ENCODE assay signal across 21 cellular contexts in the genomic region with DNA sequence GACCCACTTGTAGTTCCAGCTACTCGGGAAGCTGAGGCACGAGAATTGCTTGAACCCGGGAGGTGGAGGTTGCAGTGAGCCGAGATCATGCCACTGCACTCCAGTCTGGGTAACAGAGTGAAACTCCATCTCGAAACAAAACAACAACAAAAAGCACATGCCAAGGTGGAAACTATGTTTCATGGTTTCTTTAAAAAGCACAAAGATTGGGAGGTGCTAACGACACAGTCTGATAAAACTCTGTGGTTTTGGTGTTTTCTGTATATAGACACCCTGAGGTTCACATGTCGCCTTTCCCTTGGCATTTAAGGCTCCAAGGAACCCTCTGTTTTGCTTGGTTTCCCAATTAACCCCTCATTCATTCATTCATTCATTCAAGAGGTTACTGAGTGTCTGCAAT.
"Had no signal": no experiment of that assay in that cellular context is flagged by ENCODE, and none has a peak within 500 bp of the region (broad histone marks: within the 10 kb centered on the region; RNA-seq: fewer than 3 reads in every experiment).

No MANE protein-coding gene starts in this region.

- H3K4me1 ChIP-seq: gastrocnemius medialis, heart left ventricle, psoas muscle, stomach, tibial artery had no signal

- H3K27ac ChIP-seq: dorsolateral prefrontal cortex, gastrocnemius medialis, heart left ventricle, hepatocyte, psoas muscle, sigmoid colon, stomach, tibial artery had no signal

- H3K4me2 ChIP-seq: hepatocyte had no signal

- DNase-seq: dorsolateral prefrontal cortex; effector CD4-positive, alpha-beta T cell; gastrocnemius medialis; heart left ventricle; kidney; natural killer cell; occipital lobe; ovary; posterior cingulate gyrus; psoas muscle; right cardiac atrium; sigmoid colon; stimulated activated CD4-positive, alpha-beta T cell treated with anti-CD3 and anti-CD28 coated beads, Interleukin-2, amount 100 ng/mL, for 24 hours; stimulated activated CD4-positive, alpha-beta T cell treated with anti-CD3 and anti-CD28 coated beads, Interleukin-4, amount 100 ng/mL, for 24 hours; stimulated activated naive CD4-positive, alpha-beta T cell treated with Interleukin-2 at 50 U/mL for 16 hours; stomach; tibial artery had no signal

- H3K79me2 ChIP-seq: hepatocyte had no signal

- H3K27me3 ChIP-seq: dorsolateral prefrontal cortex, gastrocnemius medialis, hepatocyte, ovary, sigmoid colon, stomach had no signal

- H3K36me3 ChIP-seq: gastrocnemius medialis, heart left ventricle, ovary, sigmoid colon, stomach, tibial artery had no signal

- FAIRE-seq: kidney had no signal

- ATAC-seq: gastrocnemius medialis; heart left ventricle; left lobe of liver; natural killer cell; psoas muscle; right cardiac atrium; stimulated activated effector memory CD8-positive, alpha-beta T cell treated with anti-CD3 and anti-CD28 coated beads, Interleukin-12 subunit alpha, Interleukin-12 subunit beta, amount 100 ng/mL, for 72 hours had no signal

- H3K9me3 ChIP-seq: gastrocnemius medialis, heart left ventricle, ovary, psoas muscle, sigmoid colon, stomach, tibial artery had no signal

- H2AFZ ChIP-seq: hepatocyte had no signal

- H3K4me3 ChIP-seq: dorsolateral prefrontal cortex, gastrocnemius medialis, heart left ventricle, hepatocyte, lung, ovary, psoas muscle, sigmoid colon, stomach, tibial artery had no signal
